Comparison of ENCODE assay signal across 9 cellular contexts in genomic region chr1:225999912-226000337, GRCh38. TPM values are rescaled to one million over a fixed set of nuclear protein-coding genes. Genes with fewer than 3 reads are reported as not detected.
A peak's percentile ranks its signal among the peaks of the same experiment; 100 is the strongest.
DNase-seq lines count a peak whose midpoint lies in the region; ATAC-seq and TF ChIP-seq lines count a peak whose summit lies in the region.
"Had no signal": no experiment of that assay in that cellular context is flagged by ENCODE, and none has a peak within 500 bp of the region (broad histone marks: within the 10 kb centered on the region; RNA-seq: fewer than 3 reads in every experiment).

No MANE protein-coding gene starts in this region.

- H3K4me3 ChIP-seq in AG10803 (ENCODE audit: low read length) = peak overlapping the region; percentile 63
- peak overlapping the region; percentile 44 to 64 (median 57) for H3K4me3 ChIP-seq in Peyer's patch
- H3K4me3 ChIP-seq in ectodermal cell (ENCODE audit: insufficient read depth, low read depth, low read length) = peak overlapping the region; percentile 22

- ATAC-seq in GM18517 (IDR thresholded peaks at IDR 0.05; ENCODE audit: unreplicated experiment) = peak; percentile 37
- ATAC-seq in HG02981 (IDR thresholded peaks at IDR 0.05; ENCODE audit: unreplicated experiment) = peak; percentile 38
- ATAC-seq in natural killer cell treated with Interleukin-12 subunit alpha and Interleukin-12 subunit beta and Interleukin-15 and Interleukin-18, amount 100 ng/mL, for 72 hours = peak; percentile 46 to 60

- peak overlapping the region; percentile 91 to 99 (median 94) for H3K27ac ChIP-seq in Peyer's patch
- peak overlapping the region; percentile 71 for H3K27ac ChIP-seq in ectodermal cell (ENCODE audit: insufficient read depth, low read depth, low read length, poor library complexity, severe bottlenecking)

- WGBS in ectodermal cell, 2 experiments = 82 to 86% methylated on average over 10 of the region's 10 CpGs

- peaks cover 0 to 35% (median 12%) of the 10 kb centered on the region in 4 donors for H3K4me1 ChIP-seq in Peyer's patch
- peaks cover 12% of the 10 kb centered on the region for H3K4me1 ChIP-seq in ectodermal cell (ENCODE audit: control insufficient read depth, insufficient read depth, low read length)

- H3K27me3 Mint-ChIP-seq in natural killer cell treated with Interleukin-12 subunit alpha and Interleukin-12 subunit beta and Interleukin-15 and Interleukin-18, amount 100 ng/mL, for 72 hours = no peaks in the 10 kb centered on the region

- H3K9me3 Mint-ChIP-seq in natural killer cell treated with Interleukin-12 subunit alpha and Interleukin-12 subunit beta and Interleukin-15 and Interleukin-18, amount 100 ng/mL, for 72 hours = peaks cover 2% of the 10 kb centered on the region

- H3K27ac Mint-ChIP-seq in natural killer cell treated with Interleukin-12 subunit alpha and Interleukin-12 subunit beta and Interleukin-15 and Interleukin-18, amount 100 ng/mL, for 72 hours = peak overlapping the region; percentile 99 to 100

- H3K4me1 Mint-ChIP-seq in natural killer cell treated with Interleukin-12 subunit alpha and Interleukin-12 subunit beta and Interleukin-15 and Interleukin-18, amount 100 ng/mL, for 72 hours (ENCODE audit: low read depth in 2 of 2) = peaks cover 53 to 63% of the 10 kb centered on the region in 2 donors

- H3K36me3 Mint-ChIP-seq in natural killer cell treated with Interleukin-12 subunit alpha and Interleukin-12 subunit beta and Interleukin-15 and Interleukin-18, amount 100 ng/mL, for 72 hours = peaks cover 17% of the 10 kb centered on the region

- H3K9me3 ChIP-seq in Peyer's patch (no peaks in the 10 kb centered on the region), ectodermal cell (ENCODE audit: control insufficient read depth, low read length) (no peaks in the 10 kb centered on the region)

- peaks cover 0 to 9% (median 0%) of the 10 kb centered on the region in 3 donors for H3K36me3 ChIP-seq in Peyer's patch
- no peaks in the 10 kb centered on the region for H3K36me3 ChIP-seq in ectodermal cell (ENCODE audit: control insufficient read depth, insufficient read depth, low read length)

- peak overlapping the region; percentile 97 for H3K4me3 Mint-ChIP-seq in natural killer cell treated with Interleukin-12 subunit alpha and Interleukin-12 subunit beta and Interleukin-15 and Interleukin-18, amount 100 ng/mL, for 72 hours

- TF ChIP-seq CTCF in AG10803 (conservative IDR thresholded peaks at IDR 0.05; ENCODE audit: low read length) (no peak), Peyer's patch (IDR thresholded peaks at IDR 0.05) (no peak)

- TF ChIP-seq POLR2A in Peyer's patch (IDR thresholded peaks at IDR 0.05) = no peak

- DNase-seq in AG10803 (ENCODE audit: low read depth) (peak; percentile 9), Peyer's patch (no peak), epidermal melanocyte (ENCODE audit: insufficient read length, low spot score) (no peak), NCI-H1694 treated with DMSO at 0.1 percent for 48 hours (lab: John Stamatoyannopoulos, UW) (no peak)
- peak; percentile 75 for DNase-seq in natural killer cell treated with Interleukin-12 subunit alpha and Interleukin-12 subunit beta and Interleukin-15 and Interleukin-18, amount 100 ng/mL, for 72 hours (ENCODE audit: low spot score)

- H3K27me3 ChIP-seq in Peyer's patch = no peaks in the 10 kb centered on the region
- H3K27me3 ChIP-seq in ectodermal cell (ENCODE audit: control insufficient read depth, insufficient read depth, low read length, poor library complexity, severe bottlenecking) = no peaks in the 10 kb centered on the region

RNA-seq across cellular contexts. Expression of gene SDE2, which starts 0.8 kb away (rescaled TPM):
- 10 to 100 TPM; 10.9 to 22.3 (median 15.8) TPM for total RNA-seq in Peyer's patch
- 13.8 TPM for polyA plus RNA-seq in ectodermal cell (2013, experiment 1 of 4)
- 15.6 TPM for polyA plus RNA-seq in ectodermal cell (2013, experiment 2 of 4)
- 9.7 TPM for polyA plus RNA-seq in ectodermal cell (2013, experiment 3 of 4)
- 10.6 TPM for polyA plus RNA-seq in ectodermal cell (2013, experiment 4 of 4)
- 10 to 100 TPM; 25.5 to 30.4 TPM for total RNA-seq in natural killer cell treated with Interleukin-12 subunit alpha and Interleukin-12 subunit beta and Interleukin-15 and Interleukin-18, amount 100 ng/mL, for 72 hours

RNA-seq across cellular contexts. Expression of gene LEFTY2, which starts 58.9 kb away (rescaled TPM):
- total RNA-seq in Peyer's patch = not detected
- polyA plus RNA-seq in ectodermal cell (2013, experiment 1 of 4) = 0.31 TPM
- 0.28 TPM for polyA plus RNA-seq in ectodermal cell (2013, experiment 2 of 4)
- not detected for polyA plus RNA-seq in ectodermal cell (2013, experiment 3 of 4)
- 0.20 TPM for polyA plus RNA-seq in ectodermal cell (2013, experiment 4 of 4)
- total RNA-seq in natural killer cell treated with Interleukin-12 subunit alpha and Interleukin-12 subunit beta and Interleukin-15 and Interleukin-18, amount 100 ng/mL, for 72 hours = not detected
- total RNA-seq: NCI-H460 had no signal

Comparison
In these comparisons a context has a peak if more than half of its experiments do, and no peak if none do; other contexts are left out.
1. DNase-seq: peak in AG10803 (single experiment) and natural killer cell treated with Interleukin-12 subunit alpha and Interleukin-12 subunit beta and Interleukin-15 and Interleukin-18, amount 100 ng/mL, for 72 hours (single experiment); none in Peyer's patch (0 of 3), epidermal melanocyte (single experiment) and NCI-H1694 treated with DMSO at 0.1 percent for 48 hours (single experiment).
2. Peak in every context shown above with its lines, with median percentiles within 50 percentile points of each other: H3K4me3 ChIP-seq and ATAC-seq.